ENCODE assay signal across 8 cellular contexts in genomic region chr14:44896275-44897040, GRCh38.
DNase-seq lines count a peak whose midpoint lies in the region; ATAC-seq and TF ChIP-seq lines count a peak whose summit lies in the region.

No MANE protein-coding gene starts in this region.

- no peak for DNase-seq in activated CD8-positive, alpha-beta T cell treated with anti-CD3 and anti-CD28 coated beads for 36 hours
- no peak for DNase-seq in lower lobe of right lung
- DNase-seq in stimulated activated CD4-positive, alpha-beta T cell treated with anti-CD3 and anti-CD28 coated beads, Interleukin-4, amount 100 ng/mL, for 4 hours: no peak
- no peak for DNase-seq in glomerular visceral epithelial cell (ENCODE audit: extremely low spot score)

- peak overlapping the region; percentile 82 for H3K4me3 Mint-ChIP-seq in activated CD8-positive, alpha-beta T cell treated with anti-CD3 and anti-CD28 coated beads for 36 hours

- H3K27me3 ChIP-seq in lower lobe of right lung (ENCODE audit: low read depth): no peaks in the 10 kb centered on the region

- ATAC-seq in GM21737 (IDR thresholded peaks at IDR 0.05; ENCODE audit: unreplicated experiment) (peak; percentile 0), lower lobe of right lung (no peak), HG02852 (IDR thresholded peaks at IDR 0.05; ENCODE audit: unreplicated experiment) (no peak), HG02870 (IDR thresholded peaks at IDR 0.05; ENCODE audit: unreplicated experiment) (no peak)
- ATAC-seq in activated CD8-positive, alpha-beta T cell treated with anti-CD3 and anti-CD28 coated beads for 36 hours: no peak

- peak overlapping the region; percentile 84 for H3K4me3 ChIP-seq in lower lobe of right lung

- H3K27ac ChIP-seq in 22Rv1 (peak overlapping the region; percentile 95), lower lobe of right lung (peak overlapping the region; percentile 99)

- no peaks in the 10 kb centered on the region for H3K27me3 Mint-ChIP-seq in activated CD8-positive, alpha-beta T cell treated with anti-CD3 and anti-CD28 coated beads for 36 hours

- H3K9me3 Mint-ChIP-seq in activated CD8-positive, alpha-beta T cell treated with anti-CD3 and anti-CD28 coated beads for 36 hours: peaks cover 8% of the 10 kb centered on the region

- no peaks in the 10 kb centered on the region for H3K9me3 ChIP-seq in lower lobe of right lung

- intact Hi-C loops in activated CD8-positive, alpha-beta T cell treated with anti-CD3 and anti-CD28 coated beads for 36 hours (cut with micrococcal nuclease): loop anchor here (2.0 to 10.0 kb wide), 4 partner anchors 64 to 358 kb away; partner anchors contain the start of genes FKBP3, KLHL28, MIS18BP1 and PRPF39
- intact Hi-C loops in lower lobe of right lung (cut with DNase I): no loop called here

- POLR2A ChIA-PET in activated CD8-positive, alpha-beta T cell treated with anti-CD3 and anti-CD28 coated beads for 36 hours (lab: Charles Lee): interaction anchor here (0.8 to 1.1 kb wide), 2 partner anchors 60 to 188 kb away, joined by 3 read pairs; partner anchors contain the start of gene PRPF39

- peaks cover 20% of the 10 kb centered on the region for H3K4me1 Mint-ChIP-seq in activated CD8-positive, alpha-beta T cell treated with anti-CD3 and anti-CD28 coated beads for 36 hours (ENCODE audit: low read depth)

- peaks cover 9% of the 10 kb centered on the region for H3K36me3 ChIP-seq in lower lobe of right lung

- peaks cover 14% of the 10 kb centered on the region for H3K4me1 ChIP-seq in lower lobe of right lung

- TF ChIP-seq CTCF in 22Rv1 (IDR thresholded peaks at IDR 0.05) (no peak), lower lobe of right lung (IDR thresholded peaks at IDR 0.05) (no peak)
- no peak for TF ChIP-seq CTCF in activated CD8-positive, alpha-beta T cell treated with anti-CD3 and anti-CD28 coated beads for 36 hours (IDR thresholded peaks at IDR 0.05)

- CTCF ChIA-PET in activated CD8-positive, alpha-beta T cell treated with anti-CD3 and anti-CD28 coated beads for 36 hours (lab: Charles Lee): interaction anchor here (1.0 to 1.2 kb wide), 3 partner anchors 11 to 238 kb away, joined by 3 to 4 read pairs (median 3); partner anchors contain the start of gene FKBP3

- H3K27ac Mint-ChIP-seq in activated CD8-positive, alpha-beta T cell treated with anti-CD3 and anti-CD28 coated beads for 36 hours: peak overlapping the region; percentile 91

- no peaks in the 10 kb centered on the region for H3K36me3 Mint-ChIP-seq in activated CD8-positive, alpha-beta T cell treated with anti-CD3 and anti-CD28 coated beads for 36 hours (ENCODE audit: low read depth)
